In the genomic region with DNA sequence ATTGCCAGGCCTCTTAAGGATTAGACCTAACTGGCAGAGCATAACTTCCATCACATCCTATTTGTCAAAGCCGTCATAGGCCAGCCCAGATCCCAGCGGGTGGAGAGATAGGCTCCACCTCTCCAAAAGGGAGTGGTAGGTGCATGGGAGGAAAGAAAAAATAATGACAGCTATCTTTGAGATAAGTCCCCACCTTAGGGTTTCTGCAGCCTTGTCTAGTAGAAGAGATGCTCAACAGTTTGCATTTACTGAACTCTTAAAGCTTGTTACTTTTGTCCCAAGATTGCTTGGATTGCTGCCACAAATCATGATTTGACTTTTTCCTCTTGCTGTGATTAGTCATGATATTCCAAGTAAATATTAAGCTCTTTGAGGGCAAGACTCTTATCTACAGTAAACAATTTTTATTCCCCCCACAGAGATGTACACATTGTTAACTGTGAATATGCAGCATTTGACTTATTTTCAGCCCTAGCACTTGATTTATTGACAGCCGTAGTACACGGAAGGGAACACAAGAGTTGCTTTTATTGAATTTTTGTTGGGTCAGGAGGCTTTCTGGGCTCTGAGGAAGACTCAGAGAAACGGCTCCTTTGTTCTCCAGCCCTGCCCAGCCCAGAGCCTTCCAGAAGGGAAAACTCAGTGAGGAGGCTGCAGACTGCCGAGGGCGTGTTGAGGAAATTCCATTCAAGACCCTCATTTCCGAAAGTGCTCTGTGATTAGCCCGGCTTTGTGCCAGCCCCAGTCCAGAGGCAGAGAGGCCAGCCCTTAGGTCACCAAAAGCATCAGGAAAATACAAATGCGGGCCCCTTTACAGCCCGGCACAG, we compare ENCODE assay signal across 9 cellular contexts.
DNase-seq lines count a peak whose midpoint lies in the region; TF ChIP-seq lines count a peak whose summit lies in the region.
"Had no signal": no experiment of that assay in that cellular context is flagged by ENCODE, and none has a peak within 500 bp of the region (broad histone marks: within the 10 kb centered on the region; RNA-seq: fewer than 3 reads in every experiment).

No MANE protein-coding gene starts in this region.

- peak overlapping the region; percentile 75 for H3K27ac ChIP-seq in brain microvascular endothelial cell

- DNase-seq in H4 (ENCODE audit: low spot score) (peak; percentile 97), brain microvascular endothelial cell (peak; percentile 71), hypothalamus (lab: John Stamatoyannopoulos, UW) (peak in 33 of 51 donors; percentile 7 to 71 (median 34)), retina (peak; percentile 43), AG08396 (ENCODE audit: low spot score) (no peak), GF-D8 (lab: John Stamatoyannopoulos, UW) (no peak), AG08395 (ENCODE audit: low spot score) (no peak)
- DNase-seq in stimulated activated CD4-positive, alpha-beta T cell treated with anti-CD3 and anti-CD28 coated beads, Interleukin-4, amount 100 ng/mL, for 24 hours = no peak
- DNase-seq: activated CD8-positive, alpha-beta memory T cell treated with anti-CD3 and anti-CD28 coated beads, Interleukin-2, amount 50 U/mL, for 4 hours had no signal

- H3K27me3 ChIP-seq in brain microvascular endothelial cell (replicated peaks) = no peaks in the 10 kb centered on the region

- no peaks in the 10 kb centered on the region for H3K36me3 ChIP-seq in brain microvascular endothelial cell (replicated peaks)

- in situ Hi-C loops in brain microvascular endothelial cell (cut with HindIII; ENCODE audit: low pct_ligation_motif_present, low sequenced_read_pairs) = loop anchor here (25.0 kb wide), 1 partner anchor 273 kb away; no protein-coding TSS in a partner anchor

- no peak overlapping the region for H3K4me3 ChIP-seq in brain microvascular endothelial cell (ENCODE audit: low read depth, low read length)

- TF ChIP-seq CTCF in brain microvascular endothelial cell (IDR thresholded peaks at IDR 0.05; ENCODE audit: low read depth, low read length, missing control alignments) = no peak

Comparison
In these comparisons a context has a peak if more than half of its experiments do, and no peak if none do; other contexts are left out.
1. DNase-seq: peak in H4 (single experiment), brain microvascular endothelial cell (single experiment), hypothalamus (33 of 51) and retina (single experiment); none in AG08396 (single experiment), stimulated activated CD4-positive, alpha-beta T cell treated with anti-CD3 and anti-CD28 coated beads, Interleukin-4, amount 100 ng/mL, for 24 hours (single experiment), GF-D8 (single experiment) and AG08395 (single experiment).